In the genomic region with DNA sequence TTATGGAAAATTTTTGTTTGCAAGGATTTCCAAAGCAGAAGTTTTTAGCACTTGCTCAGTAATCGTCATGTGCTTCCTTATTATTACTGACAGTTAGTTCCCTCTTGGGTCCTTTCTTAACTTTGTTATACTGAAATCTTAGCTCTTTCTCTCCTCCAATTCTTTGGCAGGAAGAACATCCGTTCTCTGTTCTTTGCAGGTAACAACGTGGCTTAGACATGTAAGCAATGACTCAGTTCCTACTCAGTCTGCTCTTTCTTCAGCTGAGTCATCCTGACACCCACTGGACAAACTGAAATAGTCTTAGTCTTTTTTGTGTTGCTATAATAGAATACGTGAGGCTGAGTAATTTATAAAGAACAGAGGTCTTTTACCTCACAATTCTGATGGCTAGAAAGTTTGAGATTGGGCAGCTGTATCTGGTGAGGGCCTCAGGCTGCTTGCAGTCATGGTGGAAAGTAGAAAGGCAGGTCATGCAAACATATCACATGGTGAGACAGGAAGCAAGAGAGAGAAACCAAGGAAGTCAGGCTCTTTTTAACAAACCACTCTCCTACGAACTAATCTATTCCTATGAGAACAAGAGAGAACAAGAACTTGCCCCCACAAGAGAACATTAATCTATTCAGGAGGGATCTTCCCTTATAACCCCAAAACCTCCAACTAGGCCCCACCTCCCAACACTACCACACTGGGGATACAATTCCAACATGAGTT, we compare ENCODE assay signal across 9 cellular contexts. TPM values are rescaled to one million over a fixed set of nuclear protein-coding genes. Genes with fewer than 3 reads are reported as not detected.
DNase-seq lines count a peak whose midpoint lies in the region; ATAC-seq and TF ChIP-seq lines count a peak whose summit lies in the region.
"Had no signal": no experiment of that assay in that cellular context is flagged by ENCODE, and none has a peak within 500 bp of the region (broad histone marks: within the 10 kb centered on the region; RNA-seq: fewer than 3 reads in every experiment).

No MANE protein-coding gene starts in this region.

- intact Hi-C loops in transverse colon (cut with DNase I; ENCODE audit: low total_unique reads), result no loop called here

- TF ChIP-seq CTCF in VCaP (conservative IDR thresholded peaks at IDR 0.05), result peak; percentile 56
- TF ChIP-seq CTCF in epithelial cell of esophagus (IDR thresholded peaks at IDR 0.05; ENCODE audit: insufficient read depth, low read depth, low read length, missing control alignments), result peak; percentile 10
- no peak for TF ChIP-seq CTCF in smooth muscle cell (IDR thresholded peaks at IDR 0.05; ENCODE audit: borderline replicate concordance, insufficient read depth, poor library complexity, severe bottlenecking)
- no peak for TF ChIP-seq CTCF in endothelial cell (IDR thresholded peaks at IDR 0.05; ENCODE audit: unreplicated experiment)
- TF ChIP-seq CTCF in transverse colon (IDR thresholded peaks at IDR 0.05), result no peak

- TF ChIP-seq EP300 in transverse colon (IDR thresholded peaks at IDR 0.05; ENCODE audit: low read depth), result no peak

- no peaks in the 10 kb centered on the region for H4K20me1 ChIP-seq in smooth muscle cell (ENCODE audit: low read depth)

- POLR2A ChIA-PET in CD8-positive, alpha-beta memory T cell (lab: Charles Lee), result interaction anchor here (0.5 to 0.9 kb wide), 3 partner anchors 26 to 82 kb away, joined by 3 to 4 read pairs (median 3); a partner anchor contains a TSS

- peaks cover 37 to 49% (median 47%) of the 10 kb centered on the region in 3 donors for H3K4me1 Mint-ChIP-seq in CD8-positive, alpha-beta memory T cell
- H3K4me1 Mint-ChIP-seq in endothelial cell (ENCODE audit: unreplicated experiment), result peaks cover 2% of the 10 kb centered on the region

- peak overlapping the region; percentile 24 for H3K27ac ChIP-seq in CD8-positive, alpha-beta memory T cell (ENCODE audit: low read depth, low read length)
- peak overlapping the region; percentile 80 for H3K27ac ChIP-seq in VCaP
- peak overlapping the region; percentile 89 for H3K27ac ChIP-seq in smooth muscle cell (ENCODE audit: low read depth)
- peak overlapping the region in 2 of 4 donors; percentile 7 to 60 for H3K27ac ChIP-seq in transverse colon
- H3K27ac ChIP-seq: SK-N-MC had no signal

- DNase-seq in CD8-positive, alpha-beta memory T cell, result peak in 3 of 5 donors; percentile 31 to 50 (median 32)
- peak; percentile 96 for DNase-seq in epithelial cell of esophagus (ENCODE audit: low read depth)
- no peak for DNase-seq in smooth muscle cell (lab: John Stamatoyannopoulos, UW; ENCODE audit: unreplicated experiment)
- DNase-seq in endothelial cell (ENCODE audit: low spot score), result no peak
- DNase-seq in transverse colon, result no peak

- no peaks in the 10 kb centered on the region for H3K27me3 ChIP-seq in CD8-positive, alpha-beta memory T cell (ENCODE audit: insufficient read depth, low read length, poor library complexity, severe bottlenecking)
- no peaks in the 10 kb centered on the region for H3K27me3 ChIP-seq in smooth muscle cell (ENCODE audit: low read depth)
- H3K27me3 ChIP-seq in transverse colon, result no peaks in the 10 kb centered on the region

- H3F3A ChIP-seq in smooth muscle cell (ENCODE audit: low read depth), result no peaks in the 10 kb centered on the region

- TF ChIP-seq POLR2A in transverse colon (IDR thresholded peaks at IDR 0.05), result no peak

- in situ Hi-C loops in transverse colon (cut with MboI; ENCODE audit: low pct_ligation_motif_present in 1 of 4, low pct_unique_long_range_greater_than_20kb in 1 of 4, low sequenced_read_pairs in 3 of 4), result no loop called here

- H3K79me2 ChIP-seq in smooth muscle cell (ENCODE audit: low read depth), result no peaks in the 10 kb centered on the region

- H3K36me3 ChIP-seq in CD8-positive, alpha-beta memory T cell (ENCODE audit: insufficient read depth, low read length), result no peaks in the 10 kb centered on the region
- H3K36me3 ChIP-seq in smooth muscle cell (ENCODE audit: low read depth) (no peaks in the 10 kb centered on the region), transverse colon (no peaks in the 10 kb centered on the region)

- H3K4me3 Mint-ChIP-seq in CD8-positive, alpha-beta memory T cell, result peak overlapping the region in 6 of 7 donors; percentile 34 to 76 (median 57)
- no peak overlapping the region for H3K4me3 Mint-ChIP-seq in endothelial cell (ENCODE audit: unreplicated experiment)

- 32% methylated on average over 5 of the region's 5 CpGs for WGBS in smooth muscle cell (ENCODE audit: low lambda C conversion rate)
- 23 to 36% methylated on average over 4 to 5 of the region's 5 CpGs for WGBS in transverse colon (ENCODE audit: low coverage in 1 of 2), 2 donors

- no peaks in the 10 kb centered on the region for H3K9me3 ChIP-seq in CD8-positive, alpha-beta memory T cell (ENCODE audit: low read length)
- H3K9me3 ChIP-seq in smooth muscle cell (replicated peaks; ENCODE audit: low read depth), result no peaks in the 10 kb centered on the region
- H3K9me3 ChIP-seq in transverse colon, result peaks cover 0 to 4% of the 10 kb centered on the region in 2 donors

- H3K4me1 ChIP-seq in CD8-positive, alpha-beta memory T cell (ENCODE audit: insufficient read depth, low read length), result peaks cover 40% of the 10 kb centered on the region
- no peaks in the 10 kb centered on the region for H3K4me1 ChIP-seq in smooth muscle cell (ENCODE audit: low read depth)
- H3K4me1 ChIP-seq in transverse colon, result no peaks in the 10 kb centered on the region

- H3K9me3 Mint-ChIP-seq in CD8-positive, alpha-beta memory T cell, result peaks cover 5 to 10% (median 7%) of the 10 kb centered on the region in 5 donors
- peaks cover 13% of the 10 kb centered on the region for H3K9me3 Mint-ChIP-seq in endothelial cell (ENCODE audit: unreplicated experiment)

- CTCF ChIA-PET in CD8-positive, alpha-beta memory T cell (lab: Charles Lee), result interaction anchor here (0.7 to 3.2 kb wide), 11 partner anchors 22 to 233 kb away, joined by 3 to 9 read pairs (median 5); a partner anchor contains a TSS

- H2AFZ ChIP-seq in smooth muscle cell (ENCODE audit: low read depth), result peak overlapping the region; percentile 23

- H3K4me2 ChIP-seq in smooth muscle cell, result peak overlapping the region; percentile 30

- H3K36me3 Mint-ChIP-seq in CD8-positive, alpha-beta memory T cell, result peaks cover 3 to 29% (median 14%) of the 10 kb centered on the region in 3 donors
- peaks cover 8% of the 10 kb centered on the region for H3K36me3 Mint-ChIP-seq in endothelial cell (ENCODE audit: low read depth, unreplicated experiment)

- H3K27me3 Mint-ChIP-seq in CD8-positive, alpha-beta memory T cell, result peaks cover 0 to 2% of the 10 kb centered on the region in 2 donors
- H3K27me3 Mint-ChIP-seq in endothelial cell (ENCODE audit: unreplicated experiment), result peaks cover 6% of the 10 kb centered on the region

- H3K9ac ChIP-seq in smooth muscle cell (ENCODE audit: low read depth), result peak overlapping the region; percentile 44

- no peak overlapping the region for H3K4me3 ChIP-seq in CD8-positive, alpha-beta memory T cell (ENCODE audit: low read length)
- H3K4me3 ChIP-seq in epithelial cell of esophagus (ENCODE audit: low read length) (no peak overlapping the region), smooth muscle cell (no peak overlapping the region), transverse colon (no peak overlapping the region)
- H3K4me3 ChIP-seq: SK-N-MC had no signal

- peak; percentile 96 for ATAC-seq in GM21367 (IDR thresholded peaks at IDR 0.05; ENCODE audit: unreplicated experiment)
- peak; percentile 96 for ATAC-seq in HG03575 (IDR thresholded peaks at IDR 0.05; ENCODE audit: extremely low read depth, insufficient number of reproducible peaks, low FRiP score, unreplicated experiment)

- H3K27ac Mint-ChIP-seq in CD8-positive, alpha-beta memory T cell, result peak overlapping the region; percentile 63 to 99 (median 93)
- no peak overlapping the region for H3K27ac Mint-ChIP-seq in endothelial cell (ENCODE audit: unreplicated experiment)

RNA-seq across cellular contexts. Expression of a gene that starts 49.2 kb away (rescaled TPM):
- 10 to 100 TPM; 77.3 to 80.6 TPM for total RNA-seq in CD8-positive, alpha-beta memory T cell
- polyA plus RNA-seq in CD8-positive, alpha-beta memory T cell, result 104 TPM
- total RNA-seq in smooth muscle cell (not detected in 2 replicates), endothelial cell (ENCODE audit: unreplicated experiment) (0.95 TPM), transverse colon (10 to 100 TPM in 1 of 4 donors, 1 to 10 TPM in 3; 1.6 to 15.3 (median 4.3) TPM)
- polyA plus RNA-seq in smooth muscle cell, result not detected in 2 replicates

Comparison
In these comparisons a context has a peak if more than half of its experiments do, and no peak if none do; other contexts are left out.
1. DNase-seq: peak in CD8-positive, alpha-beta memory T cell (3 of 5) and epithelial cell of esophagus (single experiment); none in smooth muscle cell (single experiment), endothelial cell (single experiment) and transverse colon (single experiment).
2. CTCF ChIP-seq: peak in VCaP (single experiment) and epithelial cell of esophagus (single experiment); none in smooth muscle cell (single experiment), endothelial cell (single experiment) and transverse colon (0 of 5).
3. RNA of a gene that starts 49.2 kb away (total RNA-seq): 77.3 to 80.6 TPM in CD8-positive, alpha-beta memory T cell; 1.6 to 15.3 TPM in transverse colon, 0.95 TPM in endothelial cell (single experiment) and not detected in smooth muscle cell; every median in the first group is over 4 times any median in the second.